In the genomic region with DNA sequence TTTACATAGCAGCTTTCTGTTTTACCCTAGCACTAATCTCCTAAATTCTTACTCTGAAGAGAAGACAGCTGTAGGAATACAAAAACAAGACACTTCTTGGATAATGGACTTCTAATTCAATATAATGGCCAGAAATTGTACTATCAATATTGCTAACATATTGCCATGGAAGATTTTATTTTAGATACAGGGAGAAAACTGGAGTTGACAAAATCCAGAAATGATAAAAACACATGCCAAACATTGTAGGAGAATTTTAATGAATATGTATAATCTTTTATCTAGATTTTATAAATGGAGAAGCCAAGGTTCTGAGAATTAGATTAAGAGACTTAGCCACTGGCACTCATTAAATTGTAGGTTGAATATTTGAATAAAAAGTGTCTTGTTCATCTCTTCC, we compare ENCODE assay signal across 26 cellular contexts.
"Had no signal": no experiment of that assay in that cellular context is flagged by ENCODE, and none has a peak within 500 bp of the region (broad histone marks: within the 10 kb centered on the region; RNA-seq: fewer than 3 reads in every experiment).

No MANE protein-coding gene starts in this region.

- H3K36me3 ChIP-seq: stomach, suprapubic skin, thoracic aorta, thyroid gland, tibial artery, tibial nerve, transverse colon, upper lobe of left lung, upper lobe of right lung, uterus, vagina had no signal

- H3K4me1 ChIP-seq: suprapubic skin, testis, thyroid gland, tibial artery, tibial nerve, upper lobe of left lung, upper lobe of right lung, uterus, vagina had no signal

- H3K9me3 ChIP-seq: stomach, suprapubic skin, testis, thoracic aorta, thyroid gland, tibial artery, tibial nerve, transverse colon, upper lobe of left lung, upper lobe of right lung, uterus, vagina had no signal

- H3K4me3 ChIP-seq: stomach, suprapubic skin, testis, thoracic aorta, thyroid gland, tibial artery, tibial nerve, transverse colon, upper lobe of left lung, upper lobe of right lung, uterus, vagina had no signal

- H3K27me3 ChIP-seq: stomach, suprapubic skin, testis, thyroid gland, tibial artery, tibial nerve, transverse colon, upper lobe of left lung, upper lobe of right lung, uterus, vagina had no signal

- H3K27ac ChIP-seq: stomach, suprapubic skin, testis, thoracic aorta, thyroid gland, tibial artery, tibial nerve, transverse colon, upper lobe of left lung, upper lobe of right lung, uterus, vagina had no signal

- ATAC-seq: stimulated activated effector memory CD8-positive, alpha-beta T cell treated with anti-CD3 and anti-CD28 coated beads, Interleukin-12 subunit alpha, Interleukin-12 subunit beta, amount 100 ng/mL, for 72 hours; stimulated activated memory B cell treated with anti-CD40 and anti-IgM and Interleukin-4, amounts not matched to agents 10 μg/mL and 1 μg/mL and 100 μg/mL, for 72 hours; stimulated activated naive B cell treated with anti-CD40 and anti-IgM and Interleukin-4, amounts not matched to agents 10 μg/mL and 1 μg/mL and 100 μg/mL, for 72 hours; stimulated activated naive CD8-positive, alpha-beta T cell treated with anti-CD3 and anti-CD28 coated beads, Interleukin-15, amount 100 ng/mL, for 72 hours; stimulated activated naive CD8-positive, alpha-beta T cell treated with anti-CD3 and anti-CD28 coated beads, Interleukin-15, Interleukin-2, amounts not matched to agents 100 U/mL and 50 U/mL, for 24 hours; upper lobe of right lung had no signal

- DNase-seq: stimulated activated CD4-positive, alpha-beta T cell treated with anti-CD3 and anti-CD28 coated beads, Interleukin-2, amount 100 ng/mL, for 48 hours; stimulated activated CD4-positive, alpha-beta T cell treated with anti-CD3 and anti-CD28 coated beads, Interleukin-4, amount 100 ng/mL, for 1 hour; stimulated activated CD4-positive, alpha-beta T cell treated with anti-CD3 and anti-CD28 coated beads, Interleukin-4, amount 100 ng/mL, for 24 hours; stimulated activated CD4-positive, alpha-beta T cell treated with anti-CD3 and anti-CD28 coated beads, Interleukin-4, amount 100 ng/mL, for 4 hours; stimulated activated CD8-positive, alpha-beta memory T cell treated with anti-CD3 and anti-CD28 coated beads, Interleukin-4, amount 100 ng/mL, for 48 hours; stimulated activated naive B cell treated with anti-CD40 and anti-IgM and Interleukin-4, amounts not matched to agents 10 μg/mL and 1 μg/mL and 100 μg/mL, for 72 hours; stimulated activated naive CD4-positive, alpha-beta T cell; stimulated activated naive CD4-positive, alpha-beta T cell treated with Interleukin-2 at 50 U/mL for 16 hours; stimulated activated naive CD8-positive, alpha-beta T cell treated with anti-CD3 and anti-CD28 coated beads, Interleukin-15, amount 100 ng/mL, for 72 hours; stimulated activated naive CD8-positive, alpha-beta T cell treated with anti-CD3 and anti-CD28 coated beads, Interleukin-15, Interleukin-2, amounts not matched to agents 100 U/mL and 50 U/mL, for 24 hours; stomach; substantia nigra; testis; thyroid gland; tibial artery; transverse colon; trophoblast cell; upper lobe of left lung; upper lobe of right lung; uterus had no signal
